ENCODE assay signal across 8 cellular contexts in genomic region chr18:36066001-36066400, GRCh38. TPM values are rescaled to one million over a fixed set of nuclear protein-coding genes. Genes with fewer than 3 reads are reported as not detected.
DNase-seq lines count a peak whose midpoint lies in the region; ATAC-seq and TF ChIP-seq lines count a peak whose summit lies in the region.

No MANE protein-coding gene starts in this region.

- no peaks in the 10 kb centered on the region for H3K9me3 ChIP-seq in DND-41 (ENCODE audit: insufficient read depth, low read length, severe bottlenecking)
- H3K9me3 ChIP-seq in duodenal mucosa (ENCODE audit: control insufficient read depth in 1 of 2, low read length in 2 of 2): no peaks in the 10 kb centered on the region
- no peaks in the 10 kb centered on the region for H3K9me3 ChIP-seq in neural progenitor cell (ENCODE audit: low read depth)

- TF ChIP-seq CTCF in DND-41 (IDR thresholded peaks at IDR 0.05; ENCODE audit: borderline replicate concordance, extremely low read depth, low read length, poor library complexity, severe bottlenecking): no peak
- TF ChIP-seq CTCF in neural progenitor cell (IDR thresholded peaks at IDR 0.05): no peak
- no peak for TF ChIP-seq CTCF in GM10266 (IDR thresholded peaks at IDR 0.05; ENCODE audit: control insufficient read depth, insufficient read depth, low read depth, missing control alignments)

- H3K27me3 Mint-ChIP-seq in neural progenitor cell (ENCODE audit: insufficient read depth, low read depth): peaks cover 2% of the 10 kb centered on the region

- H3F3A ChIP-seq in neural progenitor cell (ENCODE audit: low read depth): no peaks in the 10 kb centered on the region

- H3K9ac ChIP-seq in DND-41 (ENCODE audit: low read depth, low read length) (peak overlapping the region; percentile 87), duodenal mucosa (ENCODE audit: low read depth in 1 of 2, low read length in 2 of 2) (peak overlapping the region; percentile 28 to 77), neural progenitor cell (peak overlapping the region; percentile 89)

- H3K4me2 ChIP-seq in DND-41 (ENCODE audit: insufficient read depth, low read length): peak overlapping the region; percentile 74
- peak overlapping the region; percentile 92 for H3K4me2 ChIP-seq in neural progenitor cell

- peak overlapping the region; percentile 92; the same call in 1 of the 2 replicates for H3K27ac ChIP-seq in DND-41 (ENCODE audit: low read length)
- H3K27ac ChIP-seq in duodenal mucosa (ENCODE audit: low read depth, low read length): no peak overlapping the region
- no peak overlapping the region for H3K27ac ChIP-seq in neural progenitor cell

- peak overlapping the region; percentile 90 to 92; a peak in 3 of 4 replicates for H3K4me3 ChIP-seq in DND-41 (ENCODE audit: low read depth in 1 of 2, low read length in 2 of 2)
- peak overlapping the region; percentile 78 to 98 for H3K4me3 ChIP-seq in duodenal mucosa (ENCODE audit: low read depth in 1 of 2, low read length in 2 of 2)
- H3K4me3 ChIP-seq in neural progenitor cell: peak overlapping the region; percentile 89

- ATAC-seq in DND-41 (ENCODE audit: insufficient read depth, low read depth): no peak
- no peak for ATAC-seq in HG03571 (IDR thresholded peaks at IDR 0.05; ENCODE audit: unreplicated experiment)

- H3K79me2 ChIP-seq in DND-41 (ENCODE audit: insufficient read depth, low read length) (peaks cover 64% of the 10 kb centered on the region), neural progenitor cell (ENCODE audit: low read depth) (peaks cover 63% of the 10 kb centered on the region)

- DNase-seq in DND-41 (no peak), NAMALWA (ENCODE audit: low spot score) (peak; percentile 22), neural progenitor cell (ENCODE audit: low spot score) (no peak), islet precursor cell (no peak), DMS53 treated with DMSO at 0.1 percent for 48 hours (lab: John Stamatoyannopoulos, UW; ENCODE audit: unreplicated experiment) (no peak), GM10266 (ENCODE audit: extremely low spot score) (no peak)

- H2AFZ ChIP-seq in DND-41 (ENCODE audit: low read depth, low read length) (no peak overlapping the region), neural progenitor cell (replicated peaks) (no peak overlapping the region)

- no peak overlapping the region for H3K27ac Mint-ChIP-seq in neural progenitor cell

- H3K36me3 ChIP-seq in DND-41 (ENCODE audit: insufficient read depth, low read length) (peaks cover 8% of the 10 kb centered on the region), duodenal mucosa (ENCODE audit: control insufficient read depth in 1 of 2, insufficient read depth in 2 of 2, low read length in 2 of 2) (no peaks in the 10 kb centered on the region), neural progenitor cell (no peaks in the 10 kb centered on the region)

- peak overlapping the region; percentile 96 for H3K4me3 Mint-ChIP-seq in neural progenitor cell

- H4K20me1 ChIP-seq in DND-41 (ENCODE audit: insufficient read depth, low read length): peaks cover 27% of the 10 kb centered on the region; the same call in 1 of the 2 replicates
- peaks cover 40% of the 10 kb centered on the region for H4K20me1 ChIP-seq in neural progenitor cell (ENCODE audit: low read depth)

- peaks cover 34% of the 10 kb centered on the region for H3K4me1 ChIP-seq in DND-41 (ENCODE audit: insufficient read depth, low read length)
- peaks cover 10% of the 10 kb centered on the region in 2 donors for H3K4me1 ChIP-seq in duodenal mucosa (ENCODE audit: control insufficient read depth in 1 of 2, insufficient read depth in 2 of 2, low read length in 2 of 2)
- H3K4me1 ChIP-seq in neural progenitor cell: peaks cover 10% of the 10 kb centered on the region

- H3K4me1 Mint-ChIP-seq in neural progenitor cell: peaks cover 19% of the 10 kb centered on the region

- H3K36me3 Mint-ChIP-seq in neural progenitor cell: peaks cover 27% of the 10 kb centered on the region

- peaks cover 20% of the 10 kb centered on the region for H3K9me3 Mint-ChIP-seq in neural progenitor cell

- no peaks in the 10 kb centered on the region for H3K27me3 ChIP-seq in DND-41 (ENCODE audit: insufficient read depth, low read length, poor library complexity)
- no peaks in the 10 kb centered on the region for H3K27me3 ChIP-seq in duodenal mucosa (ENCODE audit: control insufficient read depth in 1 of 2, insufficient read depth in 2 of 2, low read length in 2 of 2)
- H3K27me3 ChIP-seq in neural progenitor cell: peaks cover 6% of the 10 kb centered on the region

RNA-seq across cellular contexts. Expression of gene RPRD1A, which starts 1.4 kb away (rescaled TPM):
- total RNA-seq in neural progenitor cell (ENCODE audit: low replicate concordance): 151 and 198 TPM in 2 replicates
